Comparison of ENCODE assay signal across 9 cellular contexts in the genomic region with DNA sequence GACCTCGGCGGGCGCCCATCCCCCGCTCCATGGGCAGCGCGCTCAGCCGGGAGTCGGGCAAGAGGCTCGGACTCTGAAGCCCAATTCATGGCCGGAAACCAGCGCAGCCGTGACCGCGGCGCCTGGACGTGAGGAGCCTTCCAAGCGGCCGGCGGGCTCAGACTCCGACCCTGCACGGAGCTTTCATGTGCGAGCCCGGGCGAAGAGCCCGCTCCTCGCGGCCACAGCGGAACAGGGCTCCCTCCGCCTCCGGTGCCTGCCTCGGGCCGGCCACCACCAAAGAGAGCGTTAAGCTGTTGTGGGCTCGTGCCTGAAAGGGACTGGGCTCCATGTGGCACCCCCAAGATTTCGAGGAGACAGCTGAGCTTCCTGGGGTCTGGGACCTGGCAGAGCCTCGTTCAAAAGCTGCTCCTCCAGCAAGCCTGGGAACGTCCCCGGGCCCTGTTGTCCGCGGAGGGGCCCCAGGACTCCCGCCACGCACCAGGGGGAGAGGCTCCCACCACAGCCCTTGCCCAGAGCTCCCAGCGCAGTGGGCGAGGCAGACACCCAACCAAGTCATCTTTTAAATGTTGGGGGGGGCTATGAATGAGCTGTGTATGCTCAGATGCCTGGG. TPM values are rescaled to one million over a fixed set of nuclear protein-coding genes. Genes with fewer than 3 reads are reported as not detected.
DNase-seq lines count a peak whose midpoint lies in the region; ATAC-seq and TF ChIP-seq lines count a peak whose summit lies in the region.
"Had no signal": no experiment of that assay in that cellular context is flagged by ENCODE, and none has a peak within 500 bp of the region (broad histone marks: within the 10 kb centered on the region; RNA-seq: fewer than 3 reads in every experiment).

No MANE protein-coding gene starts in this region.

- H3K9me2 ChIP-seq in OCI-LY7 (ENCODE audit: insufficient read depth, low read length): no peaks in the 10 kb centered on the region

- ATAC-seq in GM18511 (IDR thresholded peaks at IDR 0.05; ENCODE audit: unreplicated experiment) (peak; percentile 10), left cardiac atrium (peak in 1 of 2 donors; percentile 13), HG03135 (IDR thresholded peaks at IDR 0.05; ENCODE audit: unreplicated experiment) (no peak), HG02642 (IDR thresholded peaks at IDR 0.05; ENCODE audit: poor library complexity, unreplicated experiment) (no peak)

- H3K4me2 ChIP-seq in OCI-LY7 (ENCODE audit: low read length): peak overlapping the region; percentile 71; the same call in 1 of the 2 replicates

- no peak for TF ChIP-seq CTCF in OCI-LY7 (conservative IDR thresholded peaks at IDR 0.05; ENCODE audit: low read length)

- H3K79me2 ChIP-seq in OCI-LY7 (ENCODE audit: insufficient read depth, low read depth, low read length): no peaks in the 10 kb centered on the region

- DNase-seq in OCI-LY7 (ENCODE audit: low spot score) (no peak), left cardiac atrium (peak; percentile 36), putamen (ENCODE audit: low spot score) (peak; percentile 74), SHP77 treated with DMSO at 0.1 percent for 48 hours (lab: John Stamatoyannopoulos, UW) (no peak), NCI-H226 (no peak)

- H3K4me1 ChIP-seq in OCI-LY7 (ENCODE audit: insufficient read depth, low read length, poor library complexity, severe bottlenecking): peaks cover 3% of the 10 kb centered on the region

- H3K4me3 ChIP-seq in OCI-LY7 (ENCODE audit: low read depth, low read length, poor library complexity, severe bottlenecking): peak overlapping the region; percentile 53

- no peak overlapping the region for H2AFZ ChIP-seq in OCI-LY7 (ENCODE audit: low read length)

- no peaks in the 10 kb centered on the region for H3K9me3 ChIP-seq in OCI-LY7 (ENCODE audit: low read length)

- intact Hi-C loops in OCI-LY7 (cut with micrococcal nuclease; ENCODE audit: unreplicated experiment) (loop anchor here (2.0 kb wide), 2 partner anchors 25 to 217 kb away; no protein-coding TSS in a partner anchor), left cardiac atrium (cut with DNase I) (loop anchor here in 1 of 2 donors (10.0 kb wide), 1 partner anchor 583 kb away; no protein-coding TSS in a partner anchor)

- POLR2A ChIA-PET in OCI-LY7 (lab: Charles Lee): no interaction called here

- CTCF ChIA-PET in OCI-LY7 (lab: Charles Lee; ENCODE audit: unreplicated experiment): no interaction called here

- BruUV-seq in OCI-LY7 (replicated peaks; lab: Mats Ljungman, UMichigan): no TSS peak

- H3K27ac ChIP-seq in OCI-LY7 (ENCODE audit: low read depth, low read length, poor library complexity, severe bottlenecking): no peak overlapping the region

- no peaks in the 10 kb centered on the region for H3K36me3 ChIP-seq in OCI-LY7 (ENCODE audit: insufficient read depth, low read length)

- no peaks in the 10 kb centered on the region for H4K20me1 ChIP-seq in OCI-LY7 (ENCODE audit: insufficient read depth, low read length)

RNA-seq across cellular contexts. Expression of a gene that starts 0.8 kb away (rescaled TPM):
- total RNA-seq in OCI-LY7 (2014; rRNA removed; shearing (Covaris generic)): 0.75 and 1.6 TPM in 2 replicates
- 3.1 and 3.7 TPM in 2 replicates for total RNA-seq in OCI-LY7 (2022)
- total RNA-seq in left cardiac atrium: under 1 TPM; 0.52 to 0.59 TPM
- total RNA-seq: activated CD8-positive, alpha-beta memory T cell treated with anti-CD3 and anti-CD28 coated beads for 36 hours had no signal

Comparison
In these comparisons a context has a peak if more than half of its experiments do, and no peak if none do; other contexts are left out.
1. DNase-seq: peak in left cardiac atrium (single experiment) and putamen (single experiment); none in OCI-LY7 (single experiment), SHP77 treated with DMSO at 0.1 percent for 48 hours (single experiment) and NCI-H226 (single experiment).